ENCODE assay signal across 1 cellular context in the genomic region with DNA sequence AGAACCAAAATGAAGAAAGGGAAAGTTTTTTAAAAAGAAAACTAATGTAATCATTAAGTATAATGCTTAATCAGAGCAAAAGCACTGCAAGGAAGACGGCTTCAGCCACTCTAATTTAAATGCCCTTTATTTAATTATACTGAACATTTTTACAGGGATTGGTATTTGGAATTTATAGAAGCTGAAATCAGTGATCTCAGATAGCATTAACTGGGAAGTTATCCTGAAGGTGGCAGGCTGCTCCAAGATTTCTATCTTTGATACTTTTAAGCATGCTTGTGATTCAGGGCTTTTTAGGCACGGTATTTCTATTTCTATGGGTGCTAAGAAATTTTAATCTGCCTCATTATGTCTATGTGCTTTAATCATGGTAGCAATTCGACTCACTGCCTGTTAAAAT.
TF ChIP-seq lines count a peak whose summit lies in the region.

No MANE protein-coding gene starts in this region.

TF ChIP-seq in GM23338, 12 proteins besides CTCF, POLR2A, EP300 and RAD21 (continued from another document):
- TF ChIP-seq, protein P1, sequence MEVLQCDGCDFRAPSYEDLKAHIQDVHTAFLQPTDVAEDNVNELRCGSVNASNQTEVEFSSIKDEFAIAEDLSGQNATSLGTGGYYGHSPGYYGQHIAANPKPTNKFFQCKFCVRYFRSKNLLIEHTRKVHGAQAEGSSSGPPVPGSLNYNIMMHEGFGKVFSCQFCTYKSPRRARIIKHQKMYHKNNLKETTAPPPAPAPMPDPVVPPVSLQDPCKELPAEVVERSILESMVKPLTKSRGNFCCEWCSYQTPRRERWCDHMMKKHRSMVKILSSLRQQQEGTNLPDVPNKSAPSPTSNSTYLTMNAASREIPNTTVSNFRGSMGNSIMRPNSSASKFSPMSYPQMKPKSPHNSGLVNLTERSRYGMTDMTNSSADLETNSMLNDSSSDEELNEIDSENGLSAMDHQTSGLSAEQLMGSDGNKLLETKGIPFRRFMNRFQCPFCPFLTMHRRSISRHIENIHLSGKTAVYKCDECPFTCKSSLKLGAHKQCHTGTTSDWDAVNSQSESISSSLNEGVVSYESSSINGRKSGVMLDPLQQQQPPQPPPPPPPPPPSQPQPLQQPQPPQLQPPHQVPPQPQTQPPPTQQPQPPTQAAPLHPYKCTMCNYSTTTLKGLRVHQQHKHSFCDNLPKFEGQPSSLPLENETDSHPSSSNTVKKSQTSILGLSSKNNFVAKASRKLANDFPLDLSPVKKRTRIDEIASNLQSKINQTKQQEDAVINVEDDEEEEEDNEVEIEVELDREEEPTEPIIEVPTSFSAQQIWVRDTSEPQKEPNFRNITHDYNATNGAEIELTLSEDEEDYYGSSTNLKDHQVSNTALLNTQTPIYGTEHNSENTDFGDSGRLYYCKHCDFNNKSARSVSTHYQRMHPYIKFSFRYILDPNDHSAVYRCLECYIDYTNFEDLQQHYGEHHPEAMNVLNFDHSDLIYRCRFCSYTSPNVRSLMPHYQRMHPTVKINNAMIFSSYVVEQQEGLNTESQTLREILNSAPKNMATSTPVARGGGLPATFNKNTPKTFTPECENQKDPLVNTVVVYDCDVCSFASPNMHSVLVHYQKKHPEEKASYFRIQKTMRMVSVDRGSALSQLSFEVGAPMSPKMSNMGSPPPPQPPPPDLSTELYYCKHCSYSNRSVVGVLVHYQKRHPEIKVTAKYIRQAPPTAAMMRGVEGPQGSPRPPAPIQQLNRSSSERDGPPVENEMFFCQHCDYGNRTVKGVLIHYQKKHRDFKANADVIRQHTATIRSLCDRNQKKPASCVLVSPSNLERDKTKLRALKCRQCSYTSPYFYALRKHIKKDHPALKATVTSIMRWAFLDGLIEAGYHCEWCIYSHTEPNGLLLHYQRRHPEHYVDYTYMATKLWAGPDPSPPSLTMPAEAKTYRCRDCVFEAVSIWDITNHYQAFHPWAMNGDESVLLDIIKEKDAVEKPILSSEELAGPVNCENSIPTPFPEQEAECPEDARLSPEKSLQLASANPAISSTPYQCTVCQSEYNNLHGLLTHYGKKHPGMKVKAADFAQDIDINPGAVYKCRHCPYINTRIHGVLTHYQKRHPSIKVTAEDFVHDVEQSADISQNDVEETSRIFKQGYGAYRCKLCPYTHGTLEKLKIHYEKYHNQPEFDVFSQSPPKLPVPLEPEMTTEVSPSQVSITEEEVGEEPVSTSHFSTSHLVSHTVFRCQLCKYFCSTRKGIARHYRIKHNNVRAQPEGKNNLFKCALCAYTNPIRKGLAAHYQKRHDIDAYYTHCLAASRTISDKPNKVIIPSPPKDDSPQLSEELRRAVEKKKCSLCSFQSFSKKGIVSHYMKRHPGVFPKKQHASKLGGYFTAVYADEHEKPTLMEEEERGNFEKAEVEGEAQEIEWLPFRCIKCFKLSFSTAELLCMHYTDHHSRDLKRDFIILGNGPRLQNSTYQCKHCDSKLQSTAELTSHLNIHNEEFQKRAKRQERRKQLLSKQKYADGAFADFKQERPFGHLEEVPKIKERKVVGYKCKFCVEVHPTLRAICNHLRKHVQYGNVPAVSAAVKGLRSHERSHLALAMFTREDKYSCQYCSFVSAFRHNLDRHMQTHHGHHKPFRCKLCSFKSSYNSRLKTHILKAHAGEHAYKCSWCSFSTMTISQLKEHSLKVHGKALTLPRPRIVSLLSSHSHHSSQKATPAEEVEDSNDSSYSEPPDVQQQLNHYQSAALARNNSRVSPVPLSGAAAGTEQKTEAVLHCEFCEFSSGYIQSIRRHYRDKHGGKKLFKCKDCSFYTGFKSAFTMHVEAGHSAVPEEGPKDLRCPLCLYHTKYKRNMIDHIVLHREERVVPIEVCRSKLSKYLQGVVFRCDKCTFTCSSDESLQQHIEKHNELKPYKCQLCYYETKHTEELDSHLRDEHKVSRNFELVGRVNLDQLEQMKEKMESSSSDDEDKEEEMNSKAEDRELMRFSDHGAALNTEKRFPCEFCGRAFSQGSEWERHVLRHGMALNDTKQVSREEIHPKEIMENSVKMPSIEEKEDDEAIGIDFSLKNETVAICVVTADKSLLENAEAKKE (CRISPR knock-in tag; IDR thresholded peaks at IDR 0.05), result no peak
- TF ChIP-seq JUNB (IDR thresholded peaks at IDR 0.05; ENCODE audit: unreplicated experiment) (no peak), ZNF331 (CRISPR knock-in tag; IDR thresholded peaks at IDR 0.05; ENCODE audit: low read depth) (no peak), EZH2 (IDR thresholded peaks at IDR 0.05; ENCODE audit: low read depth, unreplicated experiment) (no peak)
